Comparison of ENCODE assay signal across 1 cellular context in genomic region chr16:85303354-85303883, GRCh38.
TF ChIP-seq lines count a peak whose summit lies in the region.

No MANE protein-coding gene starts in this region.

TF ChIP-seq in HepG2, 621 proteins besides CTCF, POLR2A, EP300 and RAD21 (continued from another document and continues in another):
- TF ChIP-seq ZNF569 (CRISPR knock-in tag; IDR thresholded peaks at IDR 0.05; ENCODE audit: borderline replicate concordance) = no peak
- TF ChIP-seq GLI4 (CRISPR knock-in tag; IDR thresholded peaks at IDR 0.05; ENCODE audit: borderline replicate concordance) = no peak
- TF ChIP-seq DNMT1 (CRISPR knock-in tag; IDR thresholded peaks at IDR 0.05) = no peak
- TF ChIP-seq, protein P1, sequence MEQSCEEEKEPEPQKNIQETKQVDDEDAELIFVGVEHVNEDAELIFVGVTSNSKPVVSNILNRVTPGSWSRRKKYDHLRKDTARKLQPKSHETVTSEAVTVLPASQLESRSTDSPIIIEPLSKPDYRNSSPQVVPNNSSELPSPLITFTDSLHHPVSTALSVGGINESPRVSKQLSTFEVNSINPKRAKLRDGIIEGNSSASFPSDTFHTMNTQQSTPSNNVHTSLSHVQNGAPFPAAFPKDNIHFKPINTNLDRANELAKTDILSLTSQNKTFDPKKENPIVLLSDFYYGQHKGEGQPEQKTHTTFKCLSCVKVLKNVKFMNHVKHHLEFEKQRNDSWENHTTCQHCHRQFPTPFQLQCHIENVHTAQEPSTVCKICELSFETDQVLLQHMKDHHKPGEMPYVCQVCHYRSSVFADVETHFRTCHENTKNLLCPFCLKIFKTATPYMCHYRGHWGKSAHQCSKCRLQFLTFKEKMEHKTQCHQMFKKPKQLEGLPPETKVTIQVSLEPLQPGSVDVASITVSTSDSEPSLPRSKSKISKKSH (CRISPR knock-in tag; IDR thresholded peaks at IDR 0.05; ENCODE audit: borderline replicate concordance) = 0 out of 2 replicates have a peak, but pooled peaks have one; percentile 22
- peak; percentile 43; the same call in 1 of the 2 replicates for TF ChIP-seq KAT8 (CRISPR knock-in tag; IDR thresholded peaks at IDR 0.05)
- TF ChIP-seq, protein P2, sequence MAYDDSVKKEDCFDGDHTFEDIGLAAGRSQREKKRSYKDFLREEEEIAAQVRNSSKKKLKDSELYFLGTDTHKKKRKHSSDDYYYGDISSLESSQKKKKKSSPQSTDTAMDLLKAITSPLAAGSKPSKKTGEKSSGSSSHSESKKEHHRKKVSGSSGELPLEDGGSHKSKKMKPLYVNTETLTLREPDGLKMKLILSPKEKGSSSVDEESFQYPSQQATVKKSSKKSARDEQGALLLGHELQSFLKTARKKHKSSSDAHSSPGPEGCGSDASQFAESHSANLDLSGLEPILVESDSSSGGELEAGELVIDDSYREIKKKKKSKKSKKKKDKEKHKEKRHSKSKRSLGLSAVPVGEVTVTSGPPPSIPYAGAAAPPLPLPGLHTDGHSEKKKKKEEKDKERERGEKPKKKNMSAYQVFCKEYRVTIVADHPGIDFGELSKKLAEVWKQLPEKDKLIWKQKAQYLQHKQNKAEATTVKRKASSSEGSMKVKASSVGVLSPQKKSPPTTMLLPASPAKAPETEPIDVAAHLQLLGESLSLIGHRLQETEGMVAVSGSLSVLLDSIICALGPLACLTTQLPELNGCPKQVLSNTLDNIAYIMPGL (CRISPR knock-in tag; IDR thresholded peaks at IDR 0.05; ENCODE audit: borderline replicate concordance in 1 of 2, low read depth in 1 of 2) = peak in 1 of 2 experiments; percentile 65; a peak in 2 of 4 replicates
- peak; percentile 48; the same call in 1 of the 2 replicates for TF ChIP-seq GATAD1 (CRISPR knock-in tag; IDR thresholded peaks at IDR 0.05)
- peak; percentile 50; the same call in 1 of the 2 replicates for TF ChIP-seq RXRB (CRISPR knock-in tag; IDR thresholded peaks at IDR 0.05; ENCODE audit: borderline replicate concordance)
- TF ChIP-seq RFXANK (CRISPR knock-in tag; IDR thresholded peaks at IDR 0.05) = no peak
- TF ChIP-seq ZNF562 (CRISPR knock-in tag; IDR thresholded peaks at IDR 0.05; ENCODE audit: borderline replicate concordance) = no peak
- TF ChIP-seq HNF4A (CRISPR knock-in tag; IDR thresholded peaks at IDR 0.05) = peak; percentile 51
- TF ChIP-seq, protein P3, sequence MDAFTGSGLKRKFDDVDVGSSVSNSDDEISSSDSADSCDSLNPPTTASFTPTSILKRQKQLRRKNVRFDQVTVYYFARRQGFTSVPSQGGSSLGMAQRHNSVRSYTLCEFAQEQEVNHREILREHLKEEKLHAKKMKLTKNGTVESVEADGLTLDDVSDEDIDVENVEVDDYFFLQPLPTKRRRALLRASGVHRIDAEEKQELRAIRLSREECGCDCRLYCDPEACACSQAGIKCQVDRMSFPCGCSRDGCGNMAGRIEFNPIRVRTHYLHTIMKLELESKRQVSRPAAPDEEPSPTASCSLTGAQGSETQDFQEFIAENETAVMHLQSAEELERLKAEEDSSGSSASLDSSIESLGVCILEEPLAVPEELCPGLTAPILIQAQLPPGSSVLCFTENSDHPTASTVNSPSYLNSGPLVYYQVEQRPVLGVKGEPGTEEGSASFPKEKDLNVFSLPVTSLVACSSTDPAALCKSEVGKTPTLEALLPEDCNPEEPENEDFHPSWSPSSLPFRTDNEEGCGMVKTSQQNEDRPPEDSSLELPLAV (CRISPR knock-in tag; conservative IDR thresholded peaks at IDR 0.05; ENCODE audit: low read depth) = no peak
- TF ChIP-seq TBX2 (CRISPR knock-in tag; IDR thresholded peaks at IDR 0.05; ENCODE audit: borderline replicate concordance) = peak; percentile 69; the same call in 1 of the 2 replicates
- TF ChIP-seq TAF1 (CRISPR knock-in tag; IDR thresholded peaks at IDR 0.05) = no peak
- TF ChIP-seq AKAP8 (CRISPR knock-in tag; IDR thresholded peaks at IDR 0.05) = no peak
- 0 out of 2 replicates have a peak, but pooled peaks have one; percentile 45 for TF ChIP-seq ZBED4 (CRISPR knock-in tag; IDR thresholded peaks at IDR 0.05; ENCODE audit: borderline replicate concordance)
- no peak for TF ChIP-seq PAF1 (CRISPR knock-in tag; IDR thresholded peaks at IDR 0.05)
- TF ChIP-seq ZNF782 (CRISPR knock-in tag; IDR thresholded peaks at IDR 0.05; ENCODE audit: borderline replicate concordance) = 0 out of 2 replicates have a peak, but pooled peaks have one; percentile 20
- TF ChIP-seq SNAPC2 (CRISPR knock-in tag; IDR thresholded peaks at IDR 0.05) = no peak
- no peak for TF ChIP-seq RARG (CRISPR knock-in tag; IDR thresholded peaks at IDR 0.05; ENCODE audit: low read depth)
- TF ChIP-seq ETV6 (CRISPR knock-in tag; conservative IDR thresholded peaks at IDR 0.05) = peak; percentile 71; the same call in 1 of the 2 replicates
- TF ChIP-seq, protein P4, sequence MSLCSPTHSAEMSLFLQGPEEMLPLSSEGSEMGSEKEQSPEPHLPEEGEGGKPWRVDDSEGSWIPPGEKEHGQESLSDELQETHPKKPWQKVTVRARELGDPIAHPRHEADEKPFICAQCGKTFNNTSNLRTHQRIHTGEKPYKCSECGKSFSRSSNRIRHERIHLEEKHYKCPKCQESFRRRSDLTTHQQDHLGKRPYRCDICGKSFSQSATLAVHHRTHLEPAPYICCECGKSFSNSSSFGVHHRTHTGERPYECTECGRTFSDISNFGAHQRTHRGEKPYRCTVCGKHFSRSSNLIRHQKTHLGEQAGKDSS (CRISPR knock-in tag; IDR thresholded peaks at IDR 0.05; ENCODE audit: borderline replicate concordance, low read depth) = no peak
- TF ChIP-seq, protein P5, sequence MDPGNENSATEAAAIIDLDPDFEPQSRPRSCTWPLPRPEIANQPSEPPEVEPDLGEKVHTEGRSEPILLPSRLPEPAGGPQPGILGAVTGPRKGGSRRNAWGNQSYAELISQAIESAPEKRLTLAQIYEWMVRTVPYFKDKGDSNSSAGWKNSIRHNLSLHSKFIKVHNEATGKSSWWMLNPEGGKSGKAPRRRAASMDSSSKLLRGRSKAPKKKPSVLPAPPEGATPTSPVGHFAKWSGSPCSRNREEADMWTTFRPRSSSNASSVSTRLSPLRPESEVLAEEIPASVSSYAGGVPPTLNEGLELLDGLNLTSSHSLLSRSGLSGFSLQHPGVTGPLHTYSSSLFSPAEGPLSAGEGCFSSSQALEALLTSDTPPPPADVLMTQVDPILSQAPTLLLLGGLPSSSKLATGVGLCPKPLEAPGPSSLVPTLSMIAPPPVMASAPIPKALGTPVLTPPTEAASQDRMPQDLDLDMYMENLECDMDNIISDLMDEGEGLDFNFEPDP (CRISPR knock-in tag; conservative IDR thresholded peaks at IDR 0.05) = 0 out of 2 replicates have a peak, but pooled peaks have one; percentile 26
- TF ChIP-seq HDAC2 (CRISPR knock-in tag; IDR thresholded peaks at IDR 0.05) = 0 out of 2 replicates have a peak, but pooled peaks have one; percentile 29
- TF ChIP-seq, protein P6, sequence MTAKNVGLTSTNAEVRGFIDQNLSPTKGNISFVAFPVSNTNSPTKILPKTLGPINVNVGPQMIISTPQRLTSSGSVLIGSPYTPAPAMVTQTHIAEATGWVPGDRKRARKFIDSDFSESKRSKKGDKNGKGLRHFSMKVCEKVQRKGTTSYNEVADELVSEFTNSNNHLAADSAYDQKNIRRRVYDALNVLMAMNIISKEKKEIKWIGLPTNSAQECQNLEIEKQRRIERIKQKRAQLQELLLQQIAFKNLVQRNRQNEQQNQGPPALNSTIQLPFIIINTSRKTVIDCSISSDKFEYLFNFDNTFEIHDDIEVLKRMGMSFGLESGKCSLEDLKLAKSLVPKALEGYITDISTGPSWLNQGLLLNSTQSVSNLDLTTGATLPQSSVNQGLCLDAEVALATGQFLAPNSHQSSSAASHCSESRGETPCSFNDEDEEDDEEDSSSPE (CRISPR knock-in tag; IDR thresholded peaks at IDR 0.05) = peak; percentile 50; the same call in 1 of the 2 replicates
- TF ChIP-seq SAP130 (CRISPR knock-in tag; IDR thresholded peaks at IDR 0.05; ENCODE audit: low read depth) = 0 out of 2 replicates have a peak, but pooled peaks have one; percentile 11
- TF ChIP-seq ZNF224 (CRISPR knock-in tag; IDR thresholded peaks at IDR 0.05) = 0 out of 2 replicates have a peak, but pooled peaks have one; percentile 67
- TF ChIP-seq YEATS4 (CRISPR knock-in tag; IDR thresholded peaks at IDR 0.05; ENCODE audit: borderline replicate concordance) = peak; percentile 50; the same call in 1 of the 2 replicates
- peak; percentile 98 for TF ChIP-seq ZMYM3 (CRISPR knock-in tag; IDR thresholded peaks at IDR 0.05)
- no peak for TF ChIP-seq ZNF207 (IDR thresholded peaks at IDR 0.05; ENCODE audit: borderline replicate concordance)
- TF ChIP-seq ZNF441 (CRISPR knock-in tag; IDR thresholded peaks at IDR 0.05; ENCODE audit: borderline replicate concordance) = no peak
- no peak for TF ChIP-seq ZNF451 (CRISPR knock-in tag; IDR thresholded peaks at IDR 0.05)
- peak; percentile 72; the same call in 1 of the 2 replicates for TF ChIP-seq NFAT5 (CRISPR knock-in tag; IDR thresholded peaks at IDR 0.05)
- TF ChIP-seq, protein P7, sequence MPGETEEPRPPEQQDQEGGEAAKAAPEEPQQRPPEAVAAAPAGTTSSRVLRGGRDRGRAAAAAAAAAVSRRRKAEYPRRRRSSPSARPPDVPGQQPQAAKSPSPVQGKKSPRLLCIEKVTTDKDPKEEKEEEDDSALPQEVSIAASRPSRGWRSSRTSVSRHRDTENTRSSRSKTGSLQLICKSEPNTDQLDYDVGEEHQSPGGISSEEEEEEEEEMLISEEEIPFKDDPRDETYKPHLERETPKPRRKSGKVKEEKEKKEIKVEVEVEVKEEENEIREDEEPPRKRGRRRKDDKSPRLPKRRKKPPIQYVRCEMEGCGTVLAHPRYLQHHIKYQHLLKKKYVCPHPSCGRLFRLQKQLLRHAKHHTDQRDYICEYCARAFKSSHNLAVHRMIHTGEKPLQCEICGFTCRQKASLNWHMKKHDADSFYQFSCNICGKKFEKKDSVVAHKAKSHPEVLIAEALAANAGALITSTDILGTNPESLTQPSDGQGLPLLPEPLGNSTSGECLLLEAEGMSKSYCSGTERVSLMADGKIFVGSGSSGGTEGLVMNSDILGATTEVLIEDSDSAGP (CRISPR knock-in tag; IDR thresholded peaks at IDR 0.05; ENCODE audit: borderline replicate concordance) = peak; percentile 70; the same call in 1 of the 2 replicates
- TF ChIP-seq IRF2 (CRISPR knock-in tag; IDR thresholded peaks at IDR 0.05) = no peak
